14 cellular contexts compared by ENCODE assay signal in the genomic region with DNA sequence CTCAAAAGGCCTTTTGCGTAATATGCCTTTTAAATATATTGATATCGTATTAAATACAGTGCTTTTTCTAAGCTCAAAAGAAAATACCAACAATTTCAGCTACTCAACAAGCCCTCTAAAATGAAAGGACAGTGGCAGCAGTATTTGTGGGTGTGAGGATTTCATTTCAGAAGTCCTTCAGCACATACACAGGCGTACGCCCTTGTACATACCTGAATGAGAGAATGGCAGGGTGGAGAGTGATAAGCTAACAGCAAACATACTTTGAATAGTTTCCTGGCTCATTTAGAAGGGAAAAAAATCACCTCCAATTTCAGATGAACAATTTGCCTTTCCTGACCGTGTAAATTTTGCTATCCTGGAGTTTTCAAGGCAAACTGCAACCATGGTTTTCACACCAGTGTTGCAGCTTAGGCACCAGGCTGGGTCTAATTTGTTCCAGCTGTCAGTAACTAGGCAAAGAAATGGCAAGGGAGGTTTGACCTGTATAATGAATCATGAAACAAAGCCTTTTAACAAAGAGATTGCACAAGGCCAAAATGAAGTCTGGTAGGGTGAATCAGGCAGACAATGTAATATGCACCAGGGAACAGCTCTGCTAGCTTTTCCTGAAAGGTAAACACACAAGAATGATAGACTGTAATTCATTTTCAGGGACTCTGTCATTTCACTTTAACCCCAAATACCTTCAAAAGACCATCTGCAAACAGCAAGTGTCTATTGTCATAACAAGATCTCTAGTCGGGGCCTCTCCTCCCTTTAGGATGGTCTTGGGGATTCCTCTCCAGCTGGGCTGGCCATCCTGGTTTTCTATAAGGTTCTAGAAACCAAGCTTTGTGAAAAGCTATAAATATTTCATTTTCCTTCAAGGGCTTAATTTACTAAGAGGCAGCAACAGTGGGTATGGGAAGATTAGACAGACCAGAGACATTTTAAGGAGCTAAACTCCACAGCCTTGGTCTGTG. TPM values are rescaled to one million over a fixed set of nuclear protein-coding genes. Genes with fewer than 3 reads are reported as not detected.
DNase-seq lines count a peak whose midpoint lies in the region; ATAC-seq and TF ChIP-seq lines count a peak whose summit lies in the region.
"Had no signal": no experiment of that assay in that cellular context is flagged by ENCODE, and none has a peak within 500 bp of the region (broad histone marks: within the 10 kb centered on the region; RNA-seq: fewer than 3 reads in every experiment).

No MANE protein-coding gene starts in this region.

- no peaks in the 10 kb centered on the region for H3K79me2 ChIP-seq in SK-N-SH (ENCODE audit: insufficient read depth)

- TF ChIP-seq EP300 in SK-N-SH (IDR thresholded peaks at IDR 0.05; ENCODE audit: borderline replicate concordance in 1 of 2, low read depth in 1 of 2, low read length in 1 of 2) (no peak; a peak in 1 of 4 replicates), stomach (IDR thresholded peaks at IDR 0.05) (no peak)

- H3K9me3 ChIP-seq in SK-N-SH = no peaks in the 10 kb centered on the region
- no peaks in the 10 kb centered on the region for H3K9me3 ChIP-seq in stomach

- in situ Hi-C loops in GM13976 (cut with MboI; ENCODE audit: low sequenced_read_pairs, unreplicated experiment) = no loop called here

- peaks cover 4% of the 10 kb centered on the region for H3F3A ChIP-seq in SK-N-SH (replicated peaks; ENCODE audit: insufficient read depth)

- H2AFZ ChIP-seq in SK-N-SH (ENCODE audit: low read depth) = no peak overlapping the region

- TF ChIP-seq CTCF in SK-N-SH (IDR thresholded peaks at IDR 0.05) (no peak), stomach (IDR thresholded peaks at IDR 0.05) (no peak), GM13976 (IDR thresholded peaks at IDR 0.05; ENCODE audit: borderline replicate concordance, control extremely low read depth, extremely low read depth, insufficient read depth, missing control alignments) (no peak)

- no peak for ATAC-seq in HG03139 (IDR thresholded peaks at IDR 0.05; ENCODE audit: unreplicated experiment)
- ATAC-seq: activated CD8-positive, alpha-beta memory T cell treated with anti-CD3 and anti-CD28 coated beads, Interleukin-2, amount 10 ng/mL, durations not matched to agents 7 days and 5 days had no signal

- no peak for TF ChIP-seq POLR2A in stomach (IDR thresholded peaks at IDR 0.05)

- intact Hi-C loops in stomach (cut with DNase I; ENCODE audit: low total_unique reads) = no loop called here

- H3K27me3 ChIP-seq in SK-N-SH (ENCODE audit: insufficient read depth) (no peaks in the 10 kb centered on the region), stomach (no peaks in the 10 kb centered on the region)

- no peak overlapping the region for H3K9ac ChIP-seq in SK-N-SH

- POLR2A ChIA-PET in SK-N-SH (lab: Yijun Ruan, JAX) = interaction anchor here (0.7 kb wide), 1 partner anchor 29 kb away, joined by 3 read pairs; no protein-coding TSS in a partner anchor

- CTCF ChIA-PET in SK-N-SH (lab: Yijun Ruan, JAX) = interaction anchor here (0.9 to 1.5 kb wide), 8 partner anchors 12 to 160 kb away, joined by 3 to 5 read pairs (median 3); no protein-coding TSS in a partner anchor

- 75% methylated on average over 6 of the region's 6 CpGs for WGBS in SK-N-SH (ENCODE audit: low lambda C conversion rate)
- WGBS in stomach, 5 donors = 38 to 61% (median 49%) methylated on average over 6 of the region's 6 CpGs

- H3K36me3 ChIP-seq in SK-N-SH (replicated peaks in 1 of 2; ENCODE audit: control insufficient read depth in 1 of 2, insufficient read depth in 2 of 2, low read length in 1 of 2) (no peaks in the 10 kb centered on the region), stomach (no peaks in the 10 kb centered on the region)

- no peak overlapping the region for H3K4me3 ChIP-seq in SK-N-SH (ENCODE audit: low read depth in 2 of 2, low read length in 1 of 2)
- no peak overlapping the region for H3K4me3 ChIP-seq in stomach

- peaks cover 7 to 18% of the 10 kb centered on the region in 2 experiments for H3K4me1 ChIP-seq in SK-N-SH (ENCODE audit: control insufficient read depth in 1 of 2, insufficient read depth in 2 of 2, low read depth in 1 of 2, low read length in 1 of 2)
- H3K4me1 ChIP-seq in stomach = peaks cover 16 to 43% (median 25%) of the 10 kb centered on the region in 4 donors

- TF ChIP-seq RAD21 in SK-N-SH (IDR thresholded peaks at IDR 0.05; ENCODE audit: low read length) = no peak

- peak overlapping the region; percentile 4; the same call in 1 of the 2 replicates for H3K4me2 ChIP-seq in SK-N-SH

- H3K27ac ChIP-seq in SK-N-SH (ENCODE audit: low read depth in 2 of 2, low read length in 1 of 2) = peak overlapping the region; percentile 64 to 68
- H3K27ac ChIP-seq in stomach = peak overlapping the region; percentile 44 to 72 (median 69)
- H3K27ac ChIP-seq: 22Rv1 had no signal

- peak in 2 of 3 experiments; percentile 36 to 65 for DNase-seq in NCI-H1417 (lab: John Stamatoyannopoulos, UW)
- no peak for DNase-seq in NCI-H1417 treated with DMSO at 0.1 percent for 48 hours (lab: John Stamatoyannopoulos, UW)
- DNase-seq in SK-N-SH = peak; percentile 55
- DNase-seq in fibroblast of the conjunctiva (ENCODE audit: low read depth) = peak; percentile 84
- no peak for DNase-seq in stomach
- no peak for DNase-seq in GM13976 (ENCODE audit: low spot score)
- no peak for DNase-seq in stimulated activated naive CD4-positive, alpha-beta T cell treated with Interleukin-2 at 50 U/mL for 16 hours (lab: John Stamatoyannopoulos, UW)
- DNase-seq: activated CD8-positive, alpha-beta memory T cell treated with anti-CD3 and anti-CD28 coated beads, Interleukin-2, amount 10 ng/mL, durations not matched to agents 7 days and 5 days; NCI-H2029; stimulated activated CD4-positive, alpha-beta T cell treated with anti-CD3 and anti-CD28 coated beads, Interleukin-15, amount 100 ng/mL, for 24 hours; substantia nigra had no signal

- H4K20me1 ChIP-seq in SK-N-SH (ENCODE audit: insufficient read depth) = no peaks in the 10 kb centered on the region

- H3K9me2 ChIP-seq in SK-N-SH = no peaks in the 10 kb centered on the region

TF ChIP-seq in SK-N-SH, 30 proteins besides CTCF, POLR2A, EP300 and RAD21 (continues in another document):
- TF ChIP-seq FOSL2 (IDR thresholded peaks at IDR 0.05; ENCODE audit: borderline replicate concordance, low read depth) (peak; percentile 60; the same call in 1 of the 2 replicates), IRF3 (IDR thresholded peaks at IDR 0.05; ENCODE audit: low read depth, low read length) (no peak), SMC3 (IDR thresholded peaks at IDR 0.05; ENCODE audit: low read depth, low read length) (no peak), RFX5 (IDR thresholded peaks at IDR 0.05; ENCODE audit: low read length) (no peak), RXRA (IDR thresholded peaks at IDR 0.05; ENCODE audit: borderline replicate concordance, low read depth) (peak; percentile 21; the same call in 1 of the 2 replicates), GABPA (IDR thresholded peaks at IDR 0.05; ENCODE audit: low read depth) (no peak), CHD2 (IDR thresholded peaks at IDR 0.05; ENCODE audit: low read length, partially characterized antibody) (peak; percentile 20), TAF1 (IDR thresholded peaks at IDR 0.05; ENCODE audit: borderline replicate concordance, low read depth, low read length) (peak; percentile 12; the same call in 1 of the 2 replicates), POLR2AphosphoS5 (IDR thresholded peaks at IDR 0.05; ENCODE audit: low read depth, low read length) (peak; percentile 52; the same call in 1 of the 2 replicates), JUND (IDR thresholded peaks at IDR 0.05) (peak; percentile 62), TEAD4 (IDR thresholded peaks at IDR 0.05; ENCODE audit: borderline replicate concordance, insufficient read depth) (0 out of 2 replicates have a peak, but pooled peaks have one; percentile 28), TCF12 (IDR thresholded peaks at IDR 0.05) (peak; percentile 96), FOXJ3 (CRISPR knock-in tag; IDR thresholded peaks at IDR 0.05) (no peak)
- TF ChIP-seq, protein P1, sequence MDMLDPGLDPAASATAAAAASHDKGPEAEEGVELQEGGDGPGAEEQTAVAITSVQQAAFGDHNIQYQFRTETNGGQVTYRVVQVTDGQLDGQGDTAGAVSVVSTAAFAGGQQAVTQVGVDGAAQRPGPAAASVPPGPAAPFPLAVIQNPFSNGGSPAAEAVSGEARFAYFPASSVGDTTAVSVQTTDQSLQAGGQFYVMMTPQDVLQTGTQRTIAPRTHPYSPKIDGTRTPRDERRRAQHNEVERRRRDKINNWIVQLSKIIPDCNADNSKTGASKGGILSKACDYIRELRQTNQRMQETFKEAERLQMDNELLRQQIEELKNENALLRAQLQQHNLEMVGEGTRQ (IDR thresholded peaks at IDR 0.05; ENCODE audit: borderline replicate concordance, low read depth, low read length) = no peak
- TF ChIP-seq, protein P2, sequence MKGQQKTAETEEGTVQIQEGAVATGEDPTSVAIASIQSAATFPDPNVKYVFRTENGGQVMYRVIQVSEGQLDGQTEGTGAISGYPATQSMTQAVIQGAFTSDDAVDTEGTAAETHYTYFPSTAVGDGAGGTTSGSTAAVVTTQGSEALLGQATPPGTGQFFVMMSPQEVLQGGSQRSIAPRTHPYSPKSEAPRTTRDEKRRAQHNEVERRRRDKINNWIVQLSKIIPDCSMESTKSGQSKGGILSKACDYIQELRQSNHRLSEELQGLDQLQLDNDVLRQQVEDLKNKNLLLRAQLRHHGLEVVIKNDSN (IDR thresholded peaks at IDR 0.05; ENCODE audit: borderline replicate concordance, low read depth) = no peak

RNA-seq across cellular contexts. Expression of gene ANKRD29, which starts 11.5 kb away (rescaled TPM):
- polyA plus RNA-seq in SK-N-SH (2012; rRNA removed) (8.2 and 10.0 TPM in 2 replicates), stomach (10 to 100 TPM in 2 of 3 donors, 1 to 10 TPM in 1; 8.2 to 16.5 (median 13.2) TPM)
- polyA plus RNA-seq in SK-N-SH (2012; cell fraction: cytosol; rRNA removed) = 7.6 and 7.9 TPM in 2 replicates
- polyA plus RNA-seq in SK-N-SH (2012; cell fraction: nucleus; rRNA removed) = 24.1 and 24.5 TPM in 2 replicates
- 100 to 1,000 TPM in 1 of 5 donors, 10 to 100 TPM in 2, 1 to 10 TPM in 2; 1.2 to 150 (median 10.1) TPM for total RNA-seq in stomach
- total RNA-seq: activated CD8-positive, alpha-beta memory T cell treated with anti-CD3 and anti-CD28 coated beads, Interleukin-2, amount 10 ng/mL, durations not matched to agents 7 days and 5 days had no signal

RNA-seq across cellular contexts. Expression of gene LAMA3, which starts 38.0 kb away (rescaled TPM):
- polyA plus RNA-seq in SK-N-SH (2012; rRNA removed) = 3.5 and 3.8 TPM in 2 replicates
- polyA plus RNA-seq in SK-N-SH (2012; cell fraction: cytosol; rRNA removed) = 2.5 and 3.2 TPM in 2 replicates
- 6.1 and 7.6 TPM in 2 replicates for polyA plus RNA-seq in SK-N-SH (2012; cell fraction: nucleus; rRNA removed)
- 100 to 1,000 TPM in 2 of 5 donors, 10 to 100 TPM in 3; 11.6 to 182 (median 68.5) TPM for total RNA-seq in stomach
- polyA plus RNA-seq in stomach = 10 to 100 TPM in 1 of 3 donors, 1 to 10 TPM in 2; 4.3 to 11.3 (median 9.5) TPM
- total RNA-seq: T-helper 1 cell treated with Interleukin-12 subunit alpha and Interleukin-12 subunit beta and Interleukin-4 antibody, amounts not matched to agents 30 ng/mL and 1 ng/mL, for 36 hours had no signal

Comparison
In these comparisons a context has a peak if more than half of its experiments do, and no peak if none do; other contexts are left out.
1. DNase-seq: peak in NCI-H1417 (2 of 3), SK-N-SH (single experiment) and fibroblast of the conjunctiva (single experiment); none in NCI-H1417 treated with DMSO at 0.1 percent for 48 hours (single experiment), stomach (single experiment), GM13976 (single experiment) and stimulated activated naive CD4-positive, alpha-beta T cell treated with Interleukin-2 at 50 U/mL for 16 hours (single experiment).